Comparison of ENCODE assay signal across 9 cellular contexts in genomic region chr3:44355634-44356033, GRCh38. TPM values are rescaled to one million over a fixed set of nuclear protein-coding genes. Genes with fewer than 3 reads are reported as not detected.
DNase-seq lines count a peak whose midpoint lies in the region; ATAC-seq and TF ChIP-seq lines count a peak whose summit lies in the region.
"Had no signal": no experiment of that assay in that cellular context is flagged by ENCODE, and none has a peak within 500 bp of the region (broad histone marks: within the 10 kb centered on the region; RNA-seq: fewer than 3 reads in every experiment).

No MANE protein-coding gene starts in this region.

- no peak overlapping the region for H4K8ac ChIP-seq in mesenchymal stem cell (ENCODE audit: low read length)

- no peak overlapping the region for H4K91ac ChIP-seq in mesenchymal stem cell (ENCODE audit: low read length)

- ATAC-seq in HG03159 (IDR thresholded peaks at IDR 0.05; ENCODE audit: unreplicated experiment) (no peak), GM19467 (IDR thresholded peaks at IDR 0.05; ENCODE audit: unreplicated experiment) (no peak)
- ATAC-seq in activated CD8-positive, alpha-beta T cell treated with anti-CD3 and anti-CD28 coated beads, Interleukin-2, amount 10 ng/mL, durations not matched to agents 7 days and 5 days: no peak
- ATAC-seq: GM12878 had no signal

- H2BK12ac ChIP-seq in mesenchymal stem cell (ENCODE audit: low read length in 2 of 2): no peak overlapping the region

- no peak for TF ChIP-seq CTCF in mammary epithelial cell (conservative IDR thresholded peaks at IDR 0.05 in 1 of 2, IDR thresholded peaks at IDR 0.05 in 1 of 2; ENCODE audit: extremely low read depth in 1 of 2, insufficient read depth in 1 of 2, low read depth in 1 of 2, low read length in 2 of 2)

- CTCF ChIA-PET in mammary epithelial cell (lab: Charles Lee; ENCODE audit: low non-redundant PET): no interaction called here
- CTCF ChIA-PET in activated CD8-positive, alpha-beta T cell treated with anti-CD3 and anti-CD28 coated beads, Interleukin-2, amount 10 ng/mL, durations not matched to agents 7 days and 5 days (lab: Charles Lee): no interaction called here

- no peak overlapping the region for H2AFZ ChIP-seq in mammary epithelial cell (ENCODE audit: low read depth, low read length)
- no peak overlapping the region for H2AFZ ChIP-seq in mesenchymal stem cell (ENCODE audit: low read depth, low read length)

- intact Hi-C loops in mammary epithelial cell (cut with micrococcal nuclease): no loop called here

- peak overlapping the region in 10 of 11 experiments; percentile 60 to 76 (median 70); a peak in 21 of 22 replicates for H3K27ac ChIP-seq in BLaER1 treated with 17β-estradiol and CSF1 and Interleukin-3, amounts not matched to agents 10 nM and 100 nM
- H3K27ac ChIP-seq in mammary epithelial cell (ENCODE audit: insufficient read depth, low read depth, low read length) (no peak overlapping the region), mesenchymal stem cell (ENCODE audit: low read length, poor library complexity, severe bottlenecking) (peak overlapping the region; percentile 16)

- H2BK5ac ChIP-seq in mesenchymal stem cell (ENCODE audit: low read depth, low read length, poor library complexity, severe bottlenecking): no peak overlapping the region

- no peak overlapping the region for H3K18ac ChIP-seq in mesenchymal stem cell (ENCODE audit: low read depth in 1 of 2, low read length in 2 of 2)

- 69% methylated on average over 2 of the region's 2 CpGs for WGBS in mammary epithelial cell (ENCODE audit: low coverage, missing lambda C conversion rate)
- 0% methylated on average over 1 of the region's 2 CpGs for WGBS in mesenchymal stem cell

- in situ Hi-C loops in mammary epithelial cell (cut with MboI; ENCODE audit: low sequenced_read_pairs in 2 of 2): no loop called here

- POLR2A ChIA-PET in activated CD8-positive, alpha-beta T cell treated with anti-CD3 and anti-CD28 coated beads, Interleukin-2, amount 10 ng/mL, durations not matched to agents 7 days and 5 days (lab: Charles Lee): no interaction called here

- peaks cover 23 to 73% (median 52%) of the 10 kb centered on the region in 11 experiments for H3K36me3 ChIP-seq in BLaER1 treated with 17β-estradiol and CSF1 and Interleukin-3, amounts not matched to agents 10 nM and 100 nM
- H3K36me3 ChIP-seq in mammary epithelial cell (ENCODE audit: insufficient read depth, low read length) (peaks cover 1% of the 10 kb centered on the region), mesenchymal stem cell (ENCODE audit: control insufficient read depth in 1 of 2, insufficient read depth in 2 of 2, low read depth in 1 of 2, low read length in 2 of 2) (peaks cover 0 to 18% of the 10 kb centered on the region in 2 experiments)

- H3K4me1 Mint-ChIP-seq in activated CD8-positive, alpha-beta T cell treated with anti-CD3 and anti-CD28 coated beads, Interleukin-2, amount 10 ng/mL, durations not matched to agents 7 days and 5 days (ENCODE audit: low read depth): no peaks in the 10 kb centered on the region

- H3K4me3 Mint-ChIP-seq in activated CD8-positive, alpha-beta T cell treated with anti-CD3 and anti-CD28 coated beads, Interleukin-2, amount 10 ng/mL, durations not matched to agents 7 days and 5 days: no peak overlapping the region

- H3K27me3 ChIP-seq in BLaER1 treated with 17β-estradiol and CSF1 and Interleukin-3, amounts not matched to agents 10 nM and 100 nM: no peaks in the 10 kb centered on the region
- H3K27me3 ChIP-seq in mammary epithelial cell (ENCODE audit: insufficient read depth, low read length) (no peaks in the 10 kb centered on the region), mesenchymal stem cell (ENCODE audit: control insufficient read depth in 1 of 2, insufficient read depth in 1 of 2, low read length in 2 of 2) (no peaks in the 10 kb centered on the region)

- no peak overlapping the region for H2BK15ac ChIP-seq in mesenchymal stem cell (ENCODE audit: low read depth, poor library complexity, severe bottlenecking)

- DNase-seq in NCI-H1417 treated with DMSO at 0.1 percent for 48 hours (lab: John Stamatoyannopoulos, UW) (peak; percentile 12), mammary epithelial cell (peak; percentile 63), mesenchymal stem cell (peak; percentile 92)
- no peak for DNase-seq in activated naive CD4-positive, alpha-beta T cell treated with anti-CD3 and anti-CD28 coated beads, Interleukin-2, amount 50 U/mL, for 16 hours
- no peak for DNase-seq in activated CD8-positive, alpha-beta T cell treated with anti-CD3 and anti-CD28 coated beads, Interleukin-2, amount 10 ng/mL, durations not matched to agents 7 days and 5 days

- H3K4me2 ChIP-seq in BLaER1 treated with 17β-estradiol and CSF1 and Interleukin-3, amounts not matched to agents 10 nM and 100 nM: peak overlapping the region; percentile 10 to 70 (median 52); a peak in 21 of 22 replicates
- H3K4me2 ChIP-seq in mammary epithelial cell (ENCODE audit: insufficient read depth, low read depth, low read length) (no peak overlapping the region), mesenchymal stem cell (ENCODE audit: low read length, poor library complexity, severe bottlenecking) (no peak overlapping the region)

- dilution Hi-C loops in mammary epithelial cell (cut with HindIII; ENCODE audit: low sequenced_read_pairs): no loop called here

- H3K27me3 Mint-ChIP-seq in activated CD8-positive, alpha-beta T cell treated with anti-CD3 and anti-CD28 coated beads, Interleukin-2, amount 10 ng/mL, durations not matched to agents 7 days and 5 days (ENCODE audit: low read depth): no peaks in the 10 kb centered on the region

- H3K9me3 Mint-ChIP-seq in activated CD8-positive, alpha-beta T cell treated with anti-CD3 and anti-CD28 coated beads, Interleukin-2, amount 10 ng/mL, durations not matched to agents 7 days and 5 days (ENCODE audit: insufficient read depth): no peaks in the 10 kb centered on the region

- peaks cover 8 to 22% (median 19%) of the 10 kb centered on the region in 11 experiments; a peak in 20 of 22 replicates for H3K9me3 ChIP-seq in BLaER1 treated with 17β-estradiol and CSF1 and Interleukin-3, amounts not matched to agents 10 nM and 100 nM (replicated peaks in 1 of 11)
- no peaks in the 10 kb centered on the region for H3K9me3 ChIP-seq in mammary epithelial cell (replicated peaks; ENCODE audit: insufficient read depth, low read length)
- no peaks in the 10 kb centered on the region for H3K9me3 ChIP-seq in mesenchymal stem cell (ENCODE audit: control insufficient read depth, low read length)

- H3K4me1 ChIP-seq in BLaER1 treated with 17β-estradiol and CSF1 and Interleukin-3, amounts not matched to agents 10 nM and 100 nM: peaks cover 12 to 29% (median 17%) of the 10 kb centered on the region in 10 experiments; a peak in 19 of 20 replicates
- H3K4me1 ChIP-seq in mammary epithelial cell (ENCODE audit: insufficient read depth, low read length) (no peaks in the 10 kb centered on the region), mesenchymal stem cell (ENCODE audit: control insufficient read depth, insufficient read depth, low read depth, low read length) (peaks cover 7% of the 10 kb centered on the region)

- H3K79me1 ChIP-seq in mesenchymal stem cell (replicated peaks; ENCODE audit: low read length, poor library complexity, severe bottlenecking): peaks cover 17% of the 10 kb centered on the region

- no TSS peak for BruUV-seq in mammary epithelial cell (replicated peaks; lab: Mats Ljungman, UMichigan)

- peaks cover 0 to 51% (median 0%) of the 10 kb centered on the region in 11 experiments; a peak in 2 of 22 replicates for H4K20me1 ChIP-seq in BLaER1 treated with 17β-estradiol and CSF1 and Interleukin-3, amounts not matched to agents 10 nM and 100 nM
- no peaks in the 10 kb centered on the region for H4K20me1 ChIP-seq in mammary epithelial cell (ENCODE audit: insufficient read depth, low read length)

- no peak overlapping the region for H2AK5ac ChIP-seq in mesenchymal stem cell (ENCODE audit: low read length, severe bottlenecking)

- H3K14ac ChIP-seq in mesenchymal stem cell (ENCODE audit: low read length in 2 of 2): no peak overlapping the region

- peak overlapping the region in 10 of 11 experiments; percentile 3 to 55 (median 36); a peak in 9 of 22 replicates for H3K9ac ChIP-seq in BLaER1 treated with 17β-estradiol and CSF1 and Interleukin-3, amounts not matched to agents 10 nM and 100 nM
- H3K9ac ChIP-seq in mammary epithelial cell (ENCODE audit: insufficient read depth, low read length) (no peak overlapping the region), mesenchymal stem cell (ENCODE audit: low read length) (peak overlapping the region; percentile 55)

- no peak overlapping the region for H3K27ac Mint-ChIP-seq in activated CD8-positive, alpha-beta T cell treated with anti-CD3 and anti-CD28 coated beads, Interleukin-2, amount 10 ng/mL, durations not matched to agents 7 days and 5 days

- peaks cover 21% of the 10 kb centered on the region for H3K36me3 Mint-ChIP-seq in activated CD8-positive, alpha-beta T cell treated with anti-CD3 and anti-CD28 coated beads, Interleukin-2, amount 10 ng/mL, durations not matched to agents 7 days and 5 days (ENCODE audit: low read depth)

- H3K79me2 ChIP-seq in mammary epithelial cell (ENCODE audit: insufficient read depth, low read length): peaks cover 28% of the 10 kb centered on the region

- no peak overlapping the region for H2BK120ac ChIP-seq in mesenchymal stem cell (ENCODE audit: low read depth, low read length)

- H3K23ac ChIP-seq in mesenchymal stem cell (ENCODE audit: low read length in 2 of 2): no peak overlapping the region

- no peak overlapping the region for H3K4me3 ChIP-seq in BLaER1 treated with 17β-estradiol and CSF1 and Interleukin-3, amounts not matched to agents 10 nM and 100 nM
- H3K4me3 ChIP-seq in mammary epithelial cell (replicated peaks in 1 of 3; ENCODE audit: insufficient read depth in 1 of 3, low read depth in 2 of 3, low read length in 3 of 3) (no peak overlapping the region), mesenchymal stem cell (ENCODE audit: insufficient read depth in 1 of 2, low read depth in 1 of 2, low read length in 2 of 2) (no peak overlapping the region)
- H3K4me3 ChIP-seq: GM12878 had no signal

- no peak overlapping the region for H3K4ac ChIP-seq in mesenchymal stem cell (ENCODE audit: low read depth in 1 of 2, low read length in 2 of 2)

RNA-seq across cellular contexts. Expression of gene TCAIM, which starts 17.1 kb away (rescaled TPM):
- 10 to 100 TPM; 19.5 to 21.7 TPM for total RNA-seq in mammary epithelial cell
- polyA plus RNA-seq in mammary epithelial cell: 14.4 TPM
- 7.4 TPM for polyA minus RNA-seq in mammary epithelial cell
- 30.2 TPM for polyA plus RNA-seq in mesenchymal stem cell (2013, experiment 1 of 2)
- polyA plus RNA-seq in mesenchymal stem cell (2013, experiment 2 of 2): 32.9 TPM
- total RNA-seq in activated CD8-positive, alpha-beta T cell treated with anti-CD3 and anti-CD28 coated beads, Interleukin-2, amount 10 ng/mL, durations not matched to agents 7 days and 5 days: 10 to 100 TPM; 17.9 to 21.8 TPM

Comparison
In these comparisons a context has a peak if more than half of its experiments do, and no peak if none do; other contexts are left out.
1. H3K4me2 ChIP-seq: peak in BLaER1 treated with 17β-estradiol and CSF1 and Interleukin-3, amounts not matched to agents 10 nM and 100 nM (11 of 11); none in mammary epithelial cell (single experiment) and mesenchymal stem cell (single experiment).
2. DNase-seq: peak in NCI-H1417 treated with DMSO at 0.1 percent for 48 hours (single experiment), mammary epithelial cell (single experiment) and mesenchymal stem cell (single experiment); none in activated naive CD4-positive, alpha-beta T cell treated with anti-CD3 and anti-CD28 coated beads, Interleukin-2, amount 50 U/mL, for 16 hours (single experiment) and activated CD8-positive, alpha-beta T cell treated with anti-CD3 and anti-CD28 coated beads, Interleukin-2, amount 10 ng/mL, durations not matched to agents 7 days and 5 days (single experiment).